In genomic region chr10:12031404-12031803, GRCh38 we compare ENCODE assay signal across 1 cellular context.
TF ChIP-seq lines count a peak whose summit lies in the region.

No MANE protein-coding gene starts in this region.

TF ChIP-seq in K562, 482 proteins besides CTCF, POLR2A, EP300 and RAD21:
- no peak for TF ChIP-seq ZNF589 (CRISPR knock-in tag; IDR thresholded peaks at IDR 0.05; ENCODE audit: low read depth)
- TF ChIP-seq CSDE1 (IDR thresholded peaks at IDR 0.05) = no peak
- no peak for TF ChIP-seq STAG1 (CRISPR knock-in tag; IDR thresholded peaks at IDR 0.05; ENCODE audit: borderline replicate concordance)
- TF ChIP-seq SMARCC2 (IDR thresholded peaks at IDR 0.05; ENCODE audit: low read depth) = no peak
- no peak for TF ChIP-seq ZBTB40 (IDR thresholded peaks at IDR 0.05)
- no peak for TF ChIP-seq ZBTB40 (CRISPR knock-in tag; IDR thresholded peaks at IDR 0.05)
- no peak for TF ChIP-seq BRF1 (IDR thresholded peaks at IDR 0.05; ENCODE audit: borderline replicate concordance, extremely low read depth, insufficient read length)
- TF ChIP-seq ZNF121 (CRISPR knock-in tag; conservative IDR thresholded peaks at IDR 0.05) = 0 out of 2 replicates have a peak, but pooled peaks have one; percentile 5
- no peak for TF ChIP-seq KAT7 (CRISPR knock-in tag; IDR thresholded peaks at IDR 0.05; ENCODE audit: borderline replicate concordance)
